ENCODE assay signal across 21 cellular contexts in the genomic region with DNA sequence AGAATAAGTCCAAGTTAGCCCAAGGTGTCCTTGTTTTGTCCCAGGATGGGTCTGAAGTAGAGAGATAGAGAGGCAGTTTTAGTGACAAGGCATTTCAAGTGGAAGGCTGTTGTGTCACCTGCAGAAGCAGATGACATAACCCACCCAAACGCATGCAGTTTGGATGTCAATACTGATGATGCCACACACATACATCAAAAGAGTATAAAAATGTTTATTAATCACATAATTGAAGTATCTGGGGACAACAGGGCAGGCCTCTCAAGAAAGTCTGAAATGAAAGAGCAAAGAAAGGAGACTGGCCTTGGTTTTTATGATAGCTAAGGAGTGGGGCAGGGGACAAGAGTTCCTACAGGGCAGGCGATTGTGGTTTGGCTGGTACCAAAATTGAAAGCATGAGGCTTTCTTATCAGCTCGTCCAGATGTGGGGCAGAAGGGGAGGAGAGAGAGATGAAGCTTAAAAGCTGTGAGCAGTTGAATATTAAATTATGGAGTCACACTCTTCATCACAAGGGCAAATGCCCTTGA.
"Had no signal": no experiment of that assay in that cellular context is flagged by ENCODE, and none has a peak within 500 bp of the region (broad histone marks: within the 10 kb centered on the region; RNA-seq: fewer than 3 reads in every experiment).

No MANE protein-coding gene starts in this region.

- ATAC-seq: activated CD4-positive, alpha-beta T cell treated with anti-CD3 and anti-CD28 coated beads for 36 hours; activated CD8-positive, alpha-beta memory T cell treated with anti-CD3 and anti-CD28 coated beads, Interleukin-2, amount 10 ng/mL, durations not matched to agents 7 days and 5 days; activated CD8-positive, alpha-beta T cell treated with anti-CD3 and anti-CD28 coated beads, Interleukin-2, amount 10 ng/mL, durations not matched to agents 7 days and 5 days; activated naive CD4-positive, alpha-beta T cell treated with anti-CD3 and anti-CD28 coated beads, Interleukin-2, amount 50 U/mL, for 72 hours; activated T-cell treated with anti-CD3 and anti-CD28 coated beads, Interleukin-2, amount 50 U/mL, for 72 hours; left ventricle myocardium superior; right cardiac atrium; stimulated activated naive B cell treated with anti-CD40 and anti-IgM and Interleukin-4, amounts not matched to agents 10 μg/mL and 1 μg/mL and 100 μg/mL, for 72 hours; upper lobe of right lung had no signal

- H3K4me3 ChIP-seq: breast epithelium, stomach, tibial artery, upper lobe of right lung had no signal

- H3K27me3 ChIP-seq: breast epithelium, stomach, tibial artery, upper lobe of right lung had no signal

- H3K27ac ChIP-seq: breast epithelium, epithelial cell of prostate, stomach, tibial artery, upper lobe of right lung had no signal

- DNase-seq: activated CD4-positive, alpha-beta T cell treated with anti-CD3 and anti-CD28 coated beads for 36 hours; activated CD4-positive, CD25-positive, alpha-beta regulatory T cell; activated CD8-positive, alpha-beta memory T cell treated with anti-CD3 and anti-CD28 coated beads, Interleukin-2, amount 10 ng/mL, durations not matched to agents 7 days and 5 days; activated CD8-positive, alpha-beta T cell treated with anti-CD3 and anti-CD28 coated beads, Interleukin-2, amount 10 ng/mL, durations not matched to agents 7 days and 5 days; activated naive CD4-positive, alpha-beta T cell; activated T-cell treated with anti-CD3 and anti-CD28 coated beads for 4 hours; activated T-cell treated with anti-CD3 and anti-CD28 coated beads, Interleukin-2, amount 50 U/mL, for 72 hours; effector CD4-positive, alpha-beta T cell; left ventricle myocardium superior; posterior cingulate gyrus; right cardiac atrium; stimulated activated CD4-positive, alpha-beta T cell treated with anti-CD3 and anti-CD28 coated beads, Interleukin-15, amount 100 ng/mL, for 24 hours; stimulated activated CD4-positive, alpha-beta T cell treated with anti-CD3 and anti-CD28 coated beads, Interleukin-2, amount 100 ng/mL, for 24 hours; stimulated activated naive B cell treated with anti-CD40 and anti-IgM and Interleukin-4, amounts not matched to agents 10 μg/mL and 1 μg/mL and 100 μg/mL, for 72 hours; stomach; T-helper 9 cell; tibial artery; upper lobe of right lung had no signal

- H3K9me3 ChIP-seq: breast epithelium, stomach, tibial artery, upper lobe of right lung had no signal

- H3K4me1 ChIP-seq: breast epithelium, stomach, upper lobe of right lung had no signal

- H3K36me3 ChIP-seq: breast epithelium, stomach, tibial artery, upper lobe of right lung had no signal
